Comparison of ENCODE assay signal across 8 cellular contexts in the genomic region with DNA sequence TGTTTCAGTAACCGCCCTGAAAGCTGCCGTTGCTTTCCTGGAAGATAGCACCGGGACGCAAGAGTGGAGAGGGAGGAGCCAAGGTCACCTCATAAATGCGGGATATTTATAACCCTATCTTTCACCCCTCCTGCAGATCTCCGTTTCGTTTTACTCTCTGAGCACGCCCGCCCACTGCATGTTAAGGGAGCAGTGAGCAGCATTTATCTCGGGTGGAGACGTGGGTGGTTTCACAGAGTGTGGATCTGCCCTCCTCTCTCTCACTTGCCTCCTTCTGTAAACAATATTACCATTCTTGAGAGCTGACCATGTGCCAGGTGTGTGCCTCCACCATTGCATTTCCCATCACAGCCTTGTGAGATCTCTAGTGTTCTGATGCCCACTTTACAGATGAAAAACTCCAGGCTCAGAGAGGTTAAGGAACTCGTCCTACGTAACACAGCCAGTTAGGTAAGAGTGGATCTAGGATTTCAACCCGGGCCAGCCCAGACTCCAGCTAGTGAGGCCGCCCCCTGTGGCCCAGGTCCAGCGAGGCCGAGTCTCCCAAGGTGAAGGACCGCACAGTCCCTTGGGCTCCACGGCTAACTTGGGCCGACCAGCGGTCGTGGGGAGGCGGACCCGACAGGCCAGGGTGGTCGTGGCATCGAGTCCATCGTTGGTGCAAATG. TPM values are rescaled to one million over a fixed set of nuclear protein-coding genes. Genes with fewer than 3 reads are reported as not detected.
DNase-seq lines count a peak whose midpoint lies in the region; ATAC-seq and TF ChIP-seq lines count a peak whose summit lies in the region.

No MANE protein-coding gene starts in this region.

- H3K27me3 ChIP-seq in AG04450 (ENCODE audit: control insufficient read depth, insufficient read depth, low read length) (no peaks in the 10 kb centered on the region), adrenal gland (no peaks in the 10 kb centered on the region), iPS DF 6.9 (ENCODE audit: control insufficient read depth, insufficient read depth, low read length) (no peaks in the 10 kb centered on the region)

- POLR2A ChIA-PET in AG04450 (lab: Yijun Ruan, JAX), result no interaction called here

- TF ChIP-seq POLR2A in adrenal gland (IDR thresholded peaks at IDR 0.05), result peak in 1 of 2 donors; percentile 78

- DNase-seq in AG04450 (ENCODE audit: low read depth, low spot score) (no peak), NCI-H748 (lab: John Stamatoyannopoulos, UW; ENCODE audit: unreplicated experiment) (peak; percentile 63), adrenal gland (peak; percentile 81 to 98 (median 97)), iPS DF 6.9 (ENCODE audit: low read depth, low spot score) (no peak), retinal pigment epithelial cell (ENCODE audit: low read depth) (no peak), activated gamma-delta T cell treated with Interleukin-2 at 50 U/mL for 16 hours (no peak)

- CTCF ChIA-PET in AG04450 (lab: Charles Lee), result interaction anchor here (0.7 kb wide), 1 partner anchor 335 kb away, joined by 4 read pairs; no protein-coding TSS in a partner anchor

- WGBS in adrenal gland, 4 donors, result 13 to 29% (median 16%) methylated on average over 7 to 27 of the region's 27 CpGs
- WGBS in iPS DF 6.9 (ENCODE audit: insufficient coverage, insufficient read length), result no CpG with 5 or more reads among the region's 27 CpGs

- TF ChIP-seq CTCF in AG04450 (IDR thresholded peaks at IDR 0.05; ENCODE audit: low read depth, low read length) (no peak), adrenal gland (IDR thresholded peaks at IDR 0.05) (peak in 1 of 6 experiments; percentile 2), retinal pigment epithelial cell (conservative IDR thresholded peaks at IDR 0.05; ENCODE audit: low read depth, low read length) (no peak)

- H3K4me3 ChIP-seq in AG04450 (ENCODE audit: low read depth, low read length) (peak overlapping the region; percentile 67), adrenal gland (peak overlapping the region in 2 of 4 donors; percentile 65 to 71), iPS DF 6.9 (ENCODE audit: low read length) (peak overlapping the region; percentile 55; the same call in 1 of the 2 replicates), retinal pigment epithelial cell (ENCODE audit: low read length) (peak overlapping the region; percentile 66)

- ATAC-seq in GM18517 (IDR thresholded peaks at IDR 0.05; ENCODE audit: unreplicated experiment) (peak; percentile 71), HG02970 (IDR thresholded peaks at IDR 0.05; ENCODE audit: low FRiP score, unreplicated experiment) (peak; percentile 11)

- H3K9me3 ChIP-seq in AG04450 (ENCODE audit: control insufficient read depth, insufficient read depth, low read length) (no peaks in the 10 kb centered on the region), adrenal gland (replicated peaks in 1 of 3) (no peaks in the 10 kb centered on the region), iPS DF 6.9 (ENCODE audit: control insufficient read depth, insufficient read depth, low read length) (no peaks in the 10 kb centered on the region)

- H3K36me3 ChIP-seq in adrenal gland (replicated peaks in 1 of 2), result no peaks in the 10 kb centered on the region
- no peaks in the 10 kb centered on the region for H3K36me3 ChIP-seq in iPS DF 6.9 (ENCODE audit: control insufficient read depth, insufficient read depth, low read length)

- H3K4me1 ChIP-seq in adrenal gland (replicated peaks in 1 of 2) (peaks cover 14 to 54% of the 10 kb centered on the region in 2 donors), iPS DF 6.9 (ENCODE audit: control insufficient read depth, insufficient read depth, low read length) (no peaks in the 10 kb centered on the region)

- intact Hi-C loops in adrenal gland (cut with DNase I), result no loop called here

- H3K27ac ChIP-seq in AG04450 (ENCODE audit: low read depth, low read length) (no peak overlapping the region), adrenal gland (peak overlapping the region; percentile 93 to 99 (median 98)), iPS DF 6.9 (ENCODE audit: low read length) (no peak overlapping the region)

RNA-seq across cellular contexts. Expression of a gene that starts 16.9 kb away (rescaled TPM):
- 13.5 and 17.9 TPM in 2 replicates for polyA plus RNA-seq in AG04450 (2011; rRNA removed)
- 17.7 and 22.3 TPM in 2 replicates for polyA minus RNA-seq in AG04450 (2011; rRNA and poly(A)+ RNA removed)
- total RNA-seq in adrenal gland, result 100 to 1,000 TPM in 4 of 8 donors, 10 to 100 TPM in 4; 27.5 to 155 (median 97.3) TPM
- polyA plus RNA-seq in adrenal gland, result 10 to 100 TPM; 20.2 to 50.3 (median 41.6) TPM

RNA-seq across cellular contexts. Expression of a gene that starts 49.5 kb away (rescaled TPM):
- polyA plus RNA-seq in AG04450 (2011; rRNA removed), result 40.4 and 55.3 TPM in 2 replicates
- 15.6 and 19.5 TPM in 2 replicates for polyA minus RNA-seq in AG04450 (2011; rRNA and poly(A)+ RNA removed)
- total RNA-seq in adrenal gland, result 100 to 1,000 TPM in 5 of 8 donors, 10 to 100 TPM in 3; 38.8 to 191 (median 121) TPM
- 100 to 1,000 TPM; 138 to 259 (median 141) TPM for polyA plus RNA-seq in adrenal gland

RNA-seq across cellular contexts. Expression of a gene that starts 49.8 kb away (rescaled TPM):
- 2.7 and 2.8 TPM in 2 replicates for polyA plus RNA-seq in AG04450 (2011; rRNA removed)
- polyA minus RNA-seq in AG04450 (2011; rRNA and poly(A)+ RNA removed), result 8.4 and 16.3 TPM in 2 replicates
- 10 to 100 TPM in 5 of 8 donors, 1 to 10 TPM in 3; 7.0 to 17.1 (median 10.4) TPM for total RNA-seq in adrenal gland
- 1 to 10 TPM; 2.6 to 4.7 (median 2.9) TPM for polyA plus RNA-seq in adrenal gland

Comparison
In these comparisons a context has a peak if more than half of its experiments do, and no peak if none do; other contexts are left out.
1. DNase-seq: peak in NCI-H748 (single experiment) and adrenal gland (7 of 7); none in AG04450 (single experiment), iPS DF 6.9 (single experiment), retinal pigment epithelial cell (single experiment) and activated gamma-delta T cell treated with Interleukin-2 at 50 U/mL for 16 hours (single experiment).
2. H3K27ac ChIP-seq: peak in adrenal gland (5 of 5); none in AG04450 (single experiment) and iPS DF 6.9 (single experiment).